In the genomic region with DNA sequence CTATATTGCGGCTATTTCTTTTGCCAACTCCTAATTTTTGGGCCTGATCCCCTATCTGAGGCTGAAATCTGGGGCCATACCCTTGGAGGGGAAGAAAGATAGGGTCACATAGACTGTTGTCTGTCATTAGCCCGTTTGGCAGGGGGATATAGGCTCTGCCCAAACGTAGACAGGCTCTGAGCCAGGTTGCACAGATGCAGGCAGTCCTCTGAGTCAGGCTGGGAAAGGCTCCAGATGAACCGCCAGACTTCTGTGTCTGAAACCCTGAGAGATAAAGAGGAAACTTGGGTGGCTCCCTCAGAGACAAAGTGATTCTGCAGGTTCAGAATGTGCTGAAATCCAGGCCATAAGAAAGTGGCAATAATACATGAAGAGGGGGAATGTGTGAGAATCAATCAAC, we compare ENCODE assay signal across 9 cellular contexts. TPM values are rescaled to one million over a fixed set of nuclear protein-coding genes. Genes with fewer than 3 reads are reported as not detected.
DNase-seq lines count a peak whose midpoint lies in the region; ATAC-seq and TF ChIP-seq lines count a peak whose summit lies in the region.
"Had no signal": no experiment of that assay in that cellular context is flagged by ENCODE, and none has a peak within 500 bp of the region (broad histone marks: within the 10 kb centered on the region; RNA-seq: fewer than 3 reads in every experiment).

No MANE protein-coding gene starts in this region.

- no peaks in the 10 kb centered on the region for H3K9me3 Mint-ChIP-seq in CD4-positive, alpha-beta T cell

- no peak for ATAC-seq in CD4-positive, alpha-beta T cell (ENCODE audit: poor library complexity)

- CTCF ChIA-PET in CD4-positive, alpha-beta T cell (lab: Charles Lee): no interaction called here

- TF ChIP-seq CTCF in CD4-positive, alpha-beta T cell (IDR thresholded peaks at IDR 0.05): no peak
- TF ChIP-seq CTCF in esophagus muscularis mucosa (IDR thresholded peaks at IDR 0.05) (no peak), parathyroid adenoma (IDR thresholded peaks at IDR 0.05) (no peak)

- H3K4me3 Mint-ChIP-seq in CD4-positive, alpha-beta T cell: no peak overlapping the region

- peaks cover 9% of the 10 kb centered on the region for H3K79me2 ChIP-seq in parathyroid adenoma

- H3K9ac ChIP-seq in parathyroid adenoma: no peak overlapping the region

- 13% methylated on average over 4 of the region's 4 CpGs for WGBS in esophagus muscularis mucosa

- H3K4me3 ChIP-seq in esophagus muscularis mucosa (no peak overlapping the region), parathyroid adenoma (ENCODE audit: low read depth, low read length) (no peak overlapping the region)

- no peaks in the 10 kb centered on the region for H3K9me3 ChIP-seq in CD4-positive, alpha-beta T cell (ENCODE audit: control insufficient read depth, low read length)
- no peaks in the 10 kb centered on the region for H3K9me3 ChIP-seq in esophagus muscularis mucosa
- H3K9me3 ChIP-seq in parathyroid adenoma (ENCODE audit: control insufficient read depth, low read length): no peaks in the 10 kb centered on the region

- no peaks in the 10 kb centered on the region for H3K27me3 Mint-ChIP-seq in CD4-positive, alpha-beta T cell

- H3K36me3 Mint-ChIP-seq in CD4-positive, alpha-beta T cell (ENCODE audit: low read depth): peaks cover 21% of the 10 kb centered on the region

- in situ Hi-C loops in ACHN (cut with HindIII; ENCODE audit: low pct_ligation_motif_present, low pct_unique_long_range_greater_than_20kb, low sequenced_read_pairs): no loop called here

- POLR2A ChIA-PET in CD4-positive, alpha-beta T cell (lab: Charles Lee): no interaction called here

- intact Hi-C loops in CD4-positive, alpha-beta T cell (cut with DNase I, micrococcal nuclease): loop anchor here (5.0 to 10.0 kb wide), 2 partner anchors 62 to 299 kb away; a partner anchor contains a TSS
- intact Hi-C loops in esophagus muscularis mucosa (cut with DNase I): loop anchor here (10.0 kb wide), 1 partner anchor 62 kb away; no protein-coding TSS in a partner anchor

- peak overlapping the region; percentile 50 for H2AFZ ChIP-seq in parathyroid adenoma

- no peak for TF ChIP-seq EP300 in esophagus muscularis mucosa (IDR thresholded peaks at IDR 0.05)

- no peaks in the 10 kb centered on the region for H3K27me3 ChIP-seq in CD4-positive, alpha-beta T cell (ENCODE audit: control insufficient read depth, insufficient read depth, low read length)
- H3K27me3 ChIP-seq in esophagus muscularis mucosa (no peaks in the 10 kb centered on the region), parathyroid adenoma (ENCODE audit: control insufficient read depth, insufficient read depth, low read length) (no peaks in the 10 kb centered on the region)

- peak overlapping the region; percentile 54 for H3K27ac Mint-ChIP-seq in CD4-positive, alpha-beta T cell

- H3K4me1 ChIP-seq in esophagus muscularis mucosa (peaks cover 40 to 55% (median 47%) of the 10 kb centered on the region in 4 donors), parathyroid adenoma (peaks cover 15% of the 10 kb centered on the region)

- H3K36me3 ChIP-seq in esophagus muscularis mucosa (no peaks in the 10 kb centered on the region), parathyroid adenoma (ENCODE audit: control insufficient read depth, insufficient read depth, low read length) (no peaks in the 10 kb centered on the region)

- peaks cover 79% of the 10 kb centered on the region for H3K4me1 Mint-ChIP-seq in CD4-positive, alpha-beta T cell (ENCODE audit: low read depth)

- TF ChIP-seq POLR2A in esophagus muscularis mucosa (IDR thresholded peaks at IDR 0.05; ENCODE audit: low read depth): no peak

- H3K27ac ChIP-seq in CD4-positive, alpha-beta T cell (ENCODE audit: low read depth, low read length): no peak overlapping the region
- H3K27ac ChIP-seq in esophagus muscularis mucosa (replicated peaks in 1 of 4) (peak overlapping the region; percentile 74 to 98 (median 87)), parathyroid adenoma (peak overlapping the region; percentile 83)

- DNase-seq in CD4-positive, alpha-beta T cell: no peak
- peak; percentile 86 for DNase-seq in OCI-M1 (lab: John Stamatoyannopoulos, UW)
- DNase-seq in esophagus muscularis mucosa (ENCODE audit: extremely low spot score): no peak
- no peak for DNase-seq in activated gamma-delta T cell (lab: John Stamatoyannopoulos, UW)
- no peak for DNase-seq in ACHN
- no peak for DNase-seq in activated T-cell treated with anti-CD3 and anti-CD28 coated beads for 4 hours
- DNase-seq in NCI-H524 (lab: John Stamatoyannopoulos, UW): no peak
- DNase-seq: mesendoderm had no signal

- H3K4me2 ChIP-seq in parathyroid adenoma (ENCODE audit: low read length): peak overlapping the region; percentile 16

RNA-seq across cellular contexts. Expression of a gene that starts 4.0 kb away (rescaled TPM):
- 100 to 1,000 TPM; 121 to 126 TPM for total RNA-seq in CD4-positive, alpha-beta T cell
- total RNA-seq in esophagus muscularis mucosa: 100 to 1,000 TPM; 412 to 468 (median 442) TPM
